In the genomic region with DNA sequence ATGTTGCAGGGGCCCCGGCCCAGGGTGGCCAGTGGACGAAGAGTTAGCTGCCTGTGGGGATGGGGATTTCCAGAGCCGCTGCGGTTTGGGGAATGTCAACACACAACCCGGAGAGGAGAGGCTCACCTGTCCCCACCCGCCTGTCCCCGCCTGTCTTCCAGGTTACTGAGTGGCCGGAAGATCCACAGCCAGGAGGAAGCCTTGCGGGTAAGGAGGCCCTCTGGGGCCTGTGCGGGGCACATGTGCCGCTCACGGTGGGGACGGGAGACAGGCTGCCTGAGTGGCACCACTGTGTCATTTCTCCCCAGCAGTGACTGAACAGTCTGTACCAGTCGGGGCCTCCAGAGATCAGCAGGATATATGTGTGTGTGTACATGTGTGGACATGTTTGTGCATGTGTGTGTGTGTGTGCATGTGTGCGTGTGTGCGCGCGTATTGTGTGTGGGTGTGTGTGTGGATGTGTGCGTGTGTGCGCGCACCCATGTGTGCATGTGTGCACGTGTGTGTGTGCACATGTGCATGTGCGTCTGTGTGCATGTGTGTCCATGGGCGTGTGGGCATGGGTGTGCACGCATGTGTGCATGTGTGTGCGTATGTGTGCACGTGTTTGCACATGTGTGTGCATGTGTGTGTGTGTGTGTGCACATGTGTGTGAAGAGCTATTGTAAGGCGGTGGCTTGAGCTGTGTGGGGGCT, we compare ENCODE assay signal across 17 cellular contexts. TPM values are rescaled to one million over a fixed set of nuclear protein-coding genes. Genes with fewer than 3 reads are reported as not detected.
DNase-seq lines count a peak whose midpoint lies in the region; ATAC-seq and TF ChIP-seq lines count a peak whose summit lies in the region.
"Had no signal": no experiment of that assay in that cellular context is flagged by ENCODE, and none has a peak within 500 bp of the region (broad histone marks: within the 10 kb centered on the region; RNA-seq: fewer than 3 reads in every experiment).

No MANE protein-coding gene starts in this region.

- no peak overlapping the region for H3K9ac ChIP-seq in BLaER1
- H3K9ac ChIP-seq: KMS-11 had no signal

- DNase-seq in GM23338 (ENCODE audit: low spot score) (no peak), WTC11 (ENCODE audit: low spot score) (no peak), aorta (no peak), left cardiac atrium (no peak), T-helper 9 cell (no peak)
- no peak for DNase-seq in activated CD4-positive, alpha-beta T cell treated with anti-CD3 and anti-CD28 coated beads for 1 hour
- DNase-seq: AML-193; CD4-positive, alpha-beta memory T cell; DND-41; GDM1; MG63; NCI-H1105; NCI-H187; NCI-H446 had no signal

- H3K4me3 ChIP-seq in BLaER1 (no peak overlapping the region), GM23338 (no peak overlapping the region), aorta (ENCODE audit: low read length in 2 of 2) (no peak overlapping the region)
- H3K4me3 ChIP-seq: MG63 had no signal

- peaks cover 27% of the 10 kb centered on the region for H3K4me1 ChIP-seq in BLaER1
- no peaks in the 10 kb centered on the region for H3K4me1 ChIP-seq in GM23338 (ENCODE audit: insufficient read depth)
- no peaks in the 10 kb centered on the region for H3K4me1 ChIP-seq in aorta (ENCODE audit: control insufficient read depth in 1 of 2, insufficient read depth in 2 of 2, low read length in 2 of 2)

- H3K4me2 ChIP-seq in BLaER1 (peak overlapping the region; percentile 77), GM23338 (no peak overlapping the region)
- H3K4me2 ChIP-seq: KMS-11 had no signal

- H3K4me1 Mint-ChIP-seq in GM23338, result no peaks in the 10 kb centered on the region
- H3K4me1 Mint-ChIP-seq in WTC11, result no peaks in the 10 kb centered on the region
- H3K4me1 Mint-ChIP-seq: CD4-positive, alpha-beta memory T cell had no signal

- H3K9me3 ChIP-seq in BLaER1 (no peaks in the 10 kb centered on the region), aorta (ENCODE audit: control insufficient read depth, low read length) (no peaks in the 10 kb centered on the region)
- H3K9me3 ChIP-seq: MG63 had no signal

- H4K20me1 ChIP-seq in BLaER1 (peaks cover 10% of the 10 kb centered on the region; the same call in 1 of the 2 replicates), GM23338 (replicated peaks; ENCODE audit: insufficient read depth) (peaks cover 4% of the 10 kb centered on the region; the same call in 1 of the 2 replicates)

- H3K4me3 Mint-ChIP-seq in GM23338 (no peak overlapping the region), WTC11 (no peak overlapping the region)

- H3F3A ChIP-seq in GM23338 (replicated peaks; ENCODE audit: low read depth), result no peaks in the 10 kb centered on the region

- no peaks in the 10 kb centered on the region for H3K79me2 ChIP-seq in GM23338 (replicated peaks; ENCODE audit: insufficient read depth)

- CTCF ChIA-PET in WTC11 (lab: Charles Lee), result no interaction called here

- no peaks in the 10 kb centered on the region for H3K9me3 Mint-ChIP-seq in GM23338
- H3K9me3 Mint-ChIP-seq in WTC11, result no peaks in the 10 kb centered on the region

- H3K36me3 ChIP-seq in BLaER1 (peaks cover 66% of the 10 kb centered on the region), GM23338 (ENCODE audit: insufficient read depth) (no peaks in the 10 kb centered on the region), aorta (ENCODE audit: control insufficient read depth in 1 of 2, insufficient read depth in 2 of 2, low read length in 1 of 2) (peaks cover under 1 to 2% of the 10 kb centered on the region in 2 donors)

- H3K27me3 ChIP-seq in BLaER1 (no peaks in the 10 kb centered on the region), GM23338 (ENCODE audit: insufficient read depth) (no peaks in the 10 kb centered on the region), aorta (ENCODE audit: control insufficient read depth in 1 of 2, insufficient read depth in 2 of 2, low read length in 1 of 2) (no peaks in the 10 kb centered on the region)
- H3K27me3 ChIP-seq: MG63 had no signal

- POLR2A ChIA-PET in WTC11 (lab: Charles Lee), result no interaction called here

- H3K27ac ChIP-seq in BLaER1 (no peak overlapping the region), GM23338 (ENCODE audit: low read depth) (no peak overlapping the region), aorta (ENCODE audit: low read depth in 1 of 2, low read length in 2 of 2) (no peak overlapping the region)
- H3K27ac ChIP-seq: KMS-11 had no signal

- TF ChIP-seq CTCF in GM23338 (conservative IDR thresholded peaks at IDR 0.05; ENCODE audit: low read depth in 2 of 2), result no peak
- TF ChIP-seq CTCF in WTC11 (IDR thresholded peaks at IDR 0.05), result no peak

- no peak overlapping the region for H2AFZ ChIP-seq in GM23338

- no peaks in the 10 kb centered on the region for H3K9me2 ChIP-seq in GM23338 (ENCODE audit: insufficient read depth)

- intact Hi-C loops in aorta (cut with DNase I), result no loop called here
- intact Hi-C loops in left cardiac atrium (cut with DNase I), result no loop called here

- WGBS in aorta, 2 donors, result 92 to 93% methylated on average over 28 of the region's 28 CpGs

- H3K36me3 Mint-ChIP-seq in GM23338 (ENCODE audit: low read depth) (peaks cover 42% of the 10 kb centered on the region), WTC11 (peaks cover 49% of the 10 kb centered on the region)

- H3K27me3 Mint-ChIP-seq in GM23338 (ENCODE audit: insufficient read depth, low read depth, poor library complexity) (peaks cover 7% of the 10 kb centered on the region), WTC11 (ENCODE audit: low read depth) (no peaks in the 10 kb centered on the region)
- H3K27me3 Mint-ChIP-seq: CD4-positive, alpha-beta memory T cell had no signal

- no peak for ATAC-seq in GM23338
- ATAC-seq in WTC11, result no peak
- peak; percentile 5 for ATAC-seq in esophagus mucosa
- ATAC-seq in aorta (ENCODE audit: low FRiP score), result no peak
- no peak for ATAC-seq in left cardiac atrium

- H3K27ac Mint-ChIP-seq in GM23338 (peak overlapping the region; percentile 35; the same call in 1 of the 2 replicates), WTC11 (peak overlapping the region; percentile 60; the same call in 1 of the 2 replicates)

TF ChIP-seq in GM23338, 12 proteins besides CTCF, POLR2A, EP300 and RAD21 (continues in another document):
- TF ChIP-seq ZNF331 (CRISPR knock-in tag; IDR thresholded peaks at IDR 0.05; ENCODE audit: low read depth), result no peak
- no peak for TF ChIP-seq ZNF114 (CRISPR knock-in tag; IDR thresholded peaks at IDR 0.05)

TF ChIP-seq in WTC11, 78 proteins besides CTCF, POLR2A, EP300 and RAD21 (continues in another document):
- TF ChIP-seq ATF1 (CRISPR knock-in tag; IDR thresholded peaks at IDR 0.05) (no peak), ETV6 (CRISPR knock-in tag; IDR thresholded peaks at IDR 0.05) (no peak), SOX15 (CRISPR knock-in tag; IDR thresholded peaks at IDR 0.05) (no peak), SP1 (CRISPR knock-in tag; conservative IDR thresholded peaks at IDR 0.05) (no peak), CREB1 (CRISPR knock-in tag; IDR thresholded peaks at IDR 0.05) (no peak), SMAD3 (CRISPR knock-in tag; IDR thresholded peaks at IDR 0.05; ENCODE audit: borderline replicate concordance) (no peak), OVOL2 (CRISPR knock-in tag; IDR thresholded peaks at IDR 0.05; ENCODE audit: borderline replicate concordance) (no peak), KAT7 (CRISPR knock-in tag; IDR thresholded peaks at IDR 0.05; ENCODE audit: borderline replicate concordance) (no peak), FOXK1 (CRISPR knock-in tag; IDR thresholded peaks at IDR 0.05) (no peak)
- TF ChIP-seq, protein P1, sequence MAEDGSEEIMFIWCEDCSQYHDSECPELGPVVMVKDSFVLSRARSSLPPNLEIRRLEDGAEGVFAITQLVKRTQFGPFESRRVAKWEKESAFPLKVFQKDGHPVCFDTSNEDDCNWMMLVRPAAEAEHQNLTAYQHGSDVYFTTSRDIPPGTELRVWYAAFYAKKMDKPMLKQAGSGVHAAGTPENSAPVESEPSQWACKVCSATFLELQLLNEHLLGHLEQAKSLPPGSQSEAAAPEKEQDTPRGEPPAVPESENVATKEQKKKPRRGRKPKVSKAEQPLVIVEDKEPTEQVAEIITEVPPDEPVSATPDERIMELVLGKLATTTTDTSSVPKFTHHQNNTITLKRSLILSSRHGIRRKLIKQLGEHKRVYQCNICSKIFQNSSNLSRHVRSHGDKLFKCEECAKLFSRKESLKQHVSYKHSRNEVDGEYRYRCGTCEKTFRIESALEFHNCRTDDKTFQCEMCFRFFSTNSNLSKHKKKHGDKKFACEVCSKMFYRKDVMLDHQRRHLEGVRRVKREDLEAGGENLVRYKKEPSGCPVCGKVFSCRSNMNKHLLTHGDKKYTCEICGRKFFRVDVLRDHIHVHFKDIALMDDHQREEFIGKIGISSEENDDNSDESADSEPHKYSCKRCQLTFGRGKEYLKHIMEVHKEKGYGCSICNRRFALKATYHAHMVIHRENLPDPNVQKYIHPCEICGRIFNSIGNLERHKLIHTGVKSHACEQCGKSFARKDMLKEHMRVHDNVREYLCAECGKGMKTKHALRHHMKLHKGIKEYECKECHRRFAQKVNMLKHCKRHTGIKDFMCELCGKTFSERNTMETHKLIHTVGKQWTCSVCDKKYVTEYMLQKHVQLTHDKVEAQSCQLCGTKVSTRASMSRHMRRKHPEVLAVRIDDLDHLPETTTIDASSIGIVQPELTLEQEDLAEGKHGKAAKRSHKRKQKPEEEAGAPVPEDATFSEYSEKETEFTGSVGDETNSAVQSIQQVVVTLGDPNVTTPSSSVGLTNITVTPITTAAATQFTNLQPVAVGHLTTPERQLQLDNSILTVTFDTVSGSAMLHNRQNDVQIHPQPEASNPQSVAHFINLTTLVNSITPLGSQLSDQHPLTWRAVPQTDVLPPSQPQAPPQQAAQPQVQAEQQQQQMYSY (CRISPR knock-in tag; IDR thresholded peaks at IDR 0.05), result no peak

RNA-seq across cellular contexts. Expression of a gene that starts 25.6 kb away (rescaled TPM):
- total RNA-seq in GM23338 (2014; rRNA removed; shearing (Covaris generic)), result 10.0 and 10.1 TPM in 2 replicates
- polyA plus RNA-seq in GM23338 (2016; fragmentation: Nextera tagmentation; extraction: Ambion mirVana), result 142 and 147 TPM in 2 replicates
- 35.2 to 38.6 TPM (median 36.1 TPM) in 3 replicates for total RNA-seq in WTC11 (2021)
- total RNA-seq in esophagus mucosa, result 2,371 TPM
- total RNA-seq in aorta, result 10 to 100 TPM; 30.3 to 44.3 TPM
- 10 to 100 TPM; 44.6 to 71.6 TPM for polyA plus RNA-seq in aorta
- 10 to 100 TPM; 33.0 to 40.2 TPM for total RNA-seq in left cardiac atrium

RNA-seq across cellular contexts. Expression of a gene that starts 31.6 kb away (rescaled TPM):
- total RNA-seq in GM23338 (2014; rRNA removed; shearing (Covaris generic)), result 56.7 and 66.3 TPM in 2 replicates
- polyA plus RNA-seq in GM23338 (2016; fragmentation: Nextera tagmentation; extraction: Ambion mirVana) (48.6 and 53.2 TPM in 2 replicates), aorta (10 to 100 TPM; 25.8 to 38.2 TPM)
- total RNA-seq in WTC11 (2021) (116 to 123 TPM (median 120 TPM) in 3 replicates), esophagus mucosa (134 TPM), aorta (10 to 100 TPM; 90.7 to 94.4 TPM), left cardiac atrium (100 to 1,000 TPM; 101 to 120 TPM)

RNA-seq across cellular contexts. Expression of a gene that starts 38.9 kb away (rescaled TPM):
- total RNA-seq in GM23338 (2014; rRNA removed; shearing (Covaris generic)), result 54.6 and 63.5 TPM in 2 replicates
- polyA plus RNA-seq in GM23338 (2016; fragmentation: Nextera tagmentation; extraction: Ambion mirVana) (33.2 and 36.5 TPM in 2 replicates), aorta (10 to 100 TPM in 1 of 2 donors, 1 to 10 TPM in 1; 4.4 to 17.9 TPM)
- total RNA-seq in WTC11 (2021) (45.0 to 53.0 TPM (median 45.9 TPM) in 3 replicates), esophagus mucosa (30.8 TPM), aorta (10 to 100 TPM; 17.5 to 18.1 TPM), left cardiac atrium (10 to 100 TPM; 10.6 to 14.9 TPM)

Comparison
In these comparisons a context has a peak if more than half of its experiments do, and no peak if none do; other contexts are left out.
1. RNA of a gene that starts 25.6 kb away (total RNA-seq): 2,371 TPM in esophagus mucosa (single experiment); 30.3 to 44.3 TPM in aorta, 33.0 to 40.2 TPM in left cardiac atrium, 35.2 to 38.6 TPM in WTC11 and 10.0 to 10.1 TPM in GM23338; every median in the first group is over 10 times any median in the second.